ENCODE assay signal across 2 cellular contexts in the genomic region with DNA sequence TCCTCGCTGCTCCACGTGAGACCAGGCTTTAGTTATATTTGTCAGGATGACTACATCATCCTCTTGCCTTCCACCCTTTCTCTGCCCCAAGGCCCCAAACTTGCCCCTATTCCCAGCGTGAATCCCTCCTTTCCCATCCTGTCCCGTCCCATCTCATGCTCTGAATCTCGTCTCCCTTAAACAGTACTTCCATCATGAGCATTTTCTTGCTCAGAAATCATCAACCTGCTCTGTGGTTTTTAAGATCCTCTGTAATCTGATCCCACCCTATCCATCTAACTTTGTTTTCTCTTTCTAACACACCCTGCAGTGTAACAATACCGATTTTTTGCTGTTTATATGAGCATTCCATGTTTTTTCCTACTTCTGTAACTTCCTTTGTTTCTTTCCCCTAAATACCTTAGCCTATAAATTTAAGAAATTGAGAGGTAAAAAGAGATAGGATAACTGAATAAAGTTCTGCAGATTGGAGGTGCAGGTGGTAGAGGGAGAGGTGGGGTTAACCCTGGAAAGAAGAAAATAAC.
TF ChIP-seq lines count a peak whose summit lies in the region.

No MANE protein-coding gene starts in this region.

TF ChIP-seq in A549, 52 proteins besides CTCF, POLR2A, EP300 and RAD21:
- TF ChIP-seq POLR2AphosphoS2 (conservative IDR thresholded peaks at IDR 0.05; ENCODE audit: low read length), result no peak
- TF ChIP-seq ZNF302 (CRISPR knock-in tag; IDR thresholded peaks at IDR 0.05), result no peak
- no peak for TF ChIP-seq NPAS2 (CRISPR knock-in tag; IDR thresholded peaks at IDR 0.05; ENCODE audit: borderline replicate concordance)
- TF ChIP-seq CHD2 (IDR thresholded peaks at IDR 0.05; ENCODE audit: low read length, partially characterized antibody), result no peak
- TF ChIP-seq MAFK (IDR thresholded peaks at IDR 0.05; ENCODE audit: partially characterized antibody), result no peak
- TF ChIP-seq CBX2 (IDR thresholded peaks at IDR 0.05; ENCODE audit: borderline replicate concordance, low read depth), result no peak
- TF ChIP-seq FOSL2 (IDR thresholded peaks at IDR 0.05), result no peak
- no peak for TF ChIP-seq FOSL2 (CRISPR knock-in tag; IDR thresholded peaks at IDR 0.05)
- TF ChIP-seq HDAC2 (IDR thresholded peaks at IDR 0.05), result no peak
- no peak for TF ChIP-seq HOXB13 (CRISPR knock-in tag; IDR thresholded peaks at IDR 0.05; ENCODE audit: low read depth)
- TF ChIP-seq NR3C1 (IDR thresholded peaks at IDR 0.05), result no peak
- no peak for TF ChIP-seq RFX5 (IDR thresholded peaks at IDR 0.05)
- no peak for TF ChIP-seq FOXS1 (CRISPR knock-in tag; IDR thresholded peaks at IDR 0.05)
- no peak for TF ChIP-seq RCOR1 (IDR thresholded peaks at IDR 0.05; ENCODE audit: low read depth, low read length)
TF ChIP-seq in A549: peak in this region for 0.

TF ChIP-seq in IMR-90, 13 proteins besides CTCF, POLR2A, EP300 and RAD21:
- no peak for TF ChIP-seq FOS (IDR thresholded peaks at IDR 0.05; ENCODE audit: low read depth, low read length)
- TF ChIP-seq NFE2L2 (IDR thresholded peaks at IDR 0.05; ENCODE audit: low read depth, low read length), result no peak
- TF ChIP-seq MAFK (IDR thresholded peaks at IDR 0.05; ENCODE audit: low read depth, low read length), result no peak
- no peak for TF ChIP-seq RFX5 (IDR thresholded peaks at IDR 0.05; ENCODE audit: low read depth, low read length)
- TF ChIP-seq MAZ (IDR thresholded peaks at IDR 0.05; ENCODE audit: borderline replicate concordance, low read depth, low read length), result no peak
- TF ChIP-seq MXI1 (IDR thresholded peaks at IDR 0.05; ENCODE audit: borderline replicate concordance, low read depth, low read length), result no peak
- TF ChIP-seq SMC3 (IDR thresholded peaks at IDR 0.05; ENCODE audit: low read depth, low read length), result no peak
- TF ChIP-seq RCOR1 (IDR thresholded peaks at IDR 0.05; ENCODE audit: insufficient replicate concordance, low read length), result no peak
- TF ChIP-seq CHD1 (IDR thresholded peaks at IDR 0.05; ENCODE audit: low read depth, low read length), result no peak
- no peak for TF ChIP-seq BHLHE40 (IDR thresholded peaks at IDR 0.05; ENCODE audit: low read depth, low read length)
- TF ChIP-seq CEBPB (IDR thresholded peaks at IDR 0.05; ENCODE audit: low read depth, low read length), result no peak
- TF ChIP-seq, protein P1, sequence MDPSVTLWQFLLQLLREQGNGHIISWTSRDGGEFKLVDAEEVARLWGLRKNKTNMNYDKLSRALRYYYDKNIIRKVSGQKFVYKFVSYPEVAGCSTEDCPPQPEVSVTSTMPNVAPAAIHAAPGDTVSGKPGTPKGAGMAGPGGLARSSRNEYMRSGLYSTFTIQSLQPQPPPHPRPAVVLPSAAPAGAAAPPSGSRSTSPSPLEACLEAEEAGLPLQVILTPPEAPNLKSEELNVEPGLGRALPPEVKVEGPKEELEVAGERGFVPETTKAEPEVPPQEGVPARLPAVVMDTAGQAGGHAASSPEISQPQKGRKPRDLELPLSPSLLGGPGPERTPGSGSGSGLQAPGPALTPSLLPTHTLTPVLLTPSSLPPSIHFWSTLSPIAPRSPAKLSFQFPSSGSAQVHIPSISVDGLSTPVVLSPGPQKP (IDR thresholded peaks at IDR 0.05; ENCODE audit: borderline replicate concordance, low read depth, low read length), result no peak
- TF ChIP-seq, protein P2, sequence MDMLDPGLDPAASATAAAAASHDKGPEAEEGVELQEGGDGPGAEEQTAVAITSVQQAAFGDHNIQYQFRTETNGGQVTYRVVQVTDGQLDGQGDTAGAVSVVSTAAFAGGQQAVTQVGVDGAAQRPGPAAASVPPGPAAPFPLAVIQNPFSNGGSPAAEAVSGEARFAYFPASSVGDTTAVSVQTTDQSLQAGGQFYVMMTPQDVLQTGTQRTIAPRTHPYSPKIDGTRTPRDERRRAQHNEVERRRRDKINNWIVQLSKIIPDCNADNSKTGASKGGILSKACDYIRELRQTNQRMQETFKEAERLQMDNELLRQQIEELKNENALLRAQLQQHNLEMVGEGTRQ (IDR thresholded peaks at IDR 0.05; ENCODE audit: low read depth, low read length), result no peak
